19 cellular contexts compared by ENCODE assay signal in the genomic region with DNA sequence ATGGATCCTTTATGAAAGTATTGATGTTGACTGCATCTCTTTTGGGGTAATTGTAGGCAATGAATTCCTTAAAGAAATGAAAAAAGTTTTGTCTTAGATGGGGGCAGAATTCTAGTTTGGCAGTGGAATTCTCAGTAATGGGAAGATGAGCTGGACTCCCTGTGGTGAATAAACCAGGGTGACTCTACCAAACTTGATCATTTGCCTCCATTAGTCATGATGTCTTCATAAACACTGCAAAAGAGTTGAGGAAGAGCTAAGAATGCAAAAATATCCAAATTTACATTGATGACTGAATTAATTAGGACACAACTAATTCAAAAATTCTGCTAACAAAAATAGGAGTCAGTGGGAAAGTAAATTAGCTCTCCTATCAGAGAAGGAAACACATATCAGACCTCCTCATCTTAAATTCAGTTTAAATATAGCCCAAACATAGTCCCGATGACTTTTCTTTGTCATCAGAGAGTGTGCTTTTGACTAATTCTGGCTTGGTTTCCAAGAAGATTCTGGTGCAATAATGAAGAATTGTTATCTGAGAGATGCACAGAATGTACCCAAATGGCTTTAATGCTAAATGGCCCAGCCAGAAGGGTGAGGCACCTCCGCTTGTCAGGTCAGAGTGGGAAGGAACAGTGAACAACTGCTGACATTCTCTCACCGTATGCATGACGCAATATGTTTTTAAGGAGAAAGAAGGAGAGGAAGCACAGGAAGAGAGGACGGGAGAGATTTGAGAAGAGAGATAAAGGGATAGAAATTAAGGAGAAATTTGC.
A peak's percentile ranks its signal among the peaks of the same experiment; 100 is the strongest.
DNase-seq lines count a peak whose midpoint lies in the region; FAIRE-seq and TF ChIP-seq lines count a peak whose summit lies in the region.
"Had no signal": no experiment of that assay in that cellular context is flagged by ENCODE, and none has a peak within 500 bp of the region (broad histone marks: within the 10 kb centered on the region; RNA-seq: fewer than 3 reads in every experiment).

No MANE protein-coding gene starts in this region.

- POLR2A ChIA-PET in endothelial cell of umbilical vein (lab: Charles Lee): no interaction called here

- intact Hi-C loops in endothelial cell of umbilical vein (cut with micrococcal nuclease): no loop called here

- H3K36me3 ChIP-seq in endothelial cell of umbilical vein (ENCODE audit: control insufficient read depth in 2 of 2, extremely low read depth in 1 of 2, insufficient read depth in 2 of 2, low read length in 2 of 2): no peaks in the 10 kb centered on the region
- H3K36me3 ChIP-seq in osteoblast (ENCODE audit: insufficient read depth, low read length): no peaks in the 10 kb centered on the region
- H3K36me3 ChIP-seq: esophagus muscularis mucosa, heart right ventricle, SJCRH30 had no signal

- no peaks in the 10 kb centered on the region for H3K4me1 Mint-ChIP-seq in activated naive CD8-positive, alpha-beta T cell treated with anti-CD3 and anti-CD28 coated beads for 36 hours

- no peaks in the 10 kb centered on the region for H3K9me1 ChIP-seq in endothelial cell of umbilical vein (replicated peaks; ENCODE audit: control insufficient read depth, extremely low read depth, insufficient read depth, low read length)

- no peak overlapping the region for H3K4me3 Mint-ChIP-seq in activated naive CD8-positive, alpha-beta T cell treated with anti-CD3 and anti-CD28 coated beads for 36 hours
- H3K4me3 Mint-ChIP-seq: activated CD8-positive, alpha-beta T cell treated with anti-CD3 and anti-CD28 coated beads, Interleukin-2, amount 10 ng/mL, durations not matched to agents 7 days and 5 days; activated T-cell treated with anti-CD3 and anti-CD28 coated beads, Interleukin-2, amount 50 U/mL, for 24 hours had no signal

- no peaks in the 10 kb centered on the region for H4K20me1 ChIP-seq in endothelial cell of umbilical vein (replicated peaks; ENCODE audit: control insufficient read depth, extremely low read depth, insufficient read depth, low read length)
- H4K20me1 ChIP-seq in osteoblast (ENCODE audit: insufficient read depth, low read length): no peaks in the 10 kb centered on the region

- H3K9me3 ChIP-seq in endothelial cell of umbilical vein (replicated peaks; ENCODE audit: control insufficient read depth, insufficient read depth, low read length) (no peaks in the 10 kb centered on the region), osteoblast (ENCODE audit: low read depth, low read length) (no peaks in the 10 kb centered on the region)
- H3K9me3 ChIP-seq: esophagus muscularis mucosa, psoas muscle, SJCRH30 had no signal

- no peak overlapping the region for H3K9ac ChIP-seq in endothelial cell of umbilical vein (replicated peaks; ENCODE audit: extremely low read depth, insufficient read depth, low read length)

- peaks cover 4% of the 10 kb centered on the region for H3K27me3 Mint-ChIP-seq in activated naive CD8-positive, alpha-beta T cell treated with anti-CD3 and anti-CD28 coated beads for 36 hours
- H3K27me3 Mint-ChIP-seq: activated T-cell treated with anti-CD3 and anti-CD28 coated beads, Interleukin-2, amount 50 U/mL, for 24 hours had no signal

- no peak overlapping the region for H3K27ac Mint-ChIP-seq in activated naive CD8-positive, alpha-beta T cell treated with anti-CD3 and anti-CD28 coated beads for 36 hours
- H3K27ac Mint-ChIP-seq: activated CD8-positive, alpha-beta T cell treated with anti-CD3 and anti-CD28 coated beads, Interleukin-2, amount 10 ng/mL, durations not matched to agents 7 days and 5 days; activated T-cell treated with anti-CD3 and anti-CD28 coated beads, Interleukin-2, amount 50 U/mL, for 24 hours had no signal

- no peaks in the 10 kb centered on the region for H3K27me3 ChIP-seq in endothelial cell of umbilical vein (ENCODE audit: control insufficient read depth in 2 of 2, insufficient read depth in 2 of 2, low read length in 2 of 2)
- no peaks in the 10 kb centered on the region for H3K27me3 ChIP-seq in osteoblast (ENCODE audit: insufficient read depth, low read length)
- H3K27me3 ChIP-seq: esophagus muscularis mucosa, heart right ventricle, SJCRH30 had no signal

- H3K4me2 ChIP-seq in endothelial cell of umbilical vein (ENCODE audit: insufficient read depth, low read length): peak overlapping the region; percentile 48
- H3K4me2 ChIP-seq in osteoblast (ENCODE audit: insufficient read depth, low read length): peak overlapping the region; percentile 54
- H3K4me2 ChIP-seq: PC-9 had no signal

- no peak overlapping the region for H3K4me3 ChIP-seq in endothelial cell of umbilical vein (replicated peaks in 1 of 3; ENCODE audit: insufficient read depth in 1 of 3, low read depth in 1 of 3, low read length in 3 of 3)
- peak overlapping the region; percentile 5 for H3K4me3 ChIP-seq in osteoblast (ENCODE audit: insufficient read depth, low read length)
- H3K4me3 ChIP-seq: esophagus muscularis mucosa, heart right ventricle, PC-9, psoas muscle, SJCRH30 had no signal

- CTCF ChIA-PET in endothelial cell of umbilical vein (lab: Charles Lee): interaction anchor here (0.7 to 0.9 kb wide), 2 partner anchors 100 to 132 kb away, joined by 3 read pairs; no protein-coding TSS in a partner anchor

- H3K79me2 ChIP-seq in endothelial cell of umbilical vein (ENCODE audit: control insufficient read depth, insufficient read depth, low read length) (no peaks in the 10 kb centered on the region), osteoblast (ENCODE audit: insufficient read depth, low read length) (no peaks in the 10 kb centered on the region)

- BruUV-seq in endothelial cell of umbilical vein (replicated peaks; lab: Mats Ljungman, UMichigan): no TSS peak

- H3K4me1 ChIP-seq in endothelial cell of umbilical vein (ENCODE audit: control insufficient read depth, extremely low read depth, insufficient read depth, low read length): peaks cover 4% of the 10 kb centered on the region
- peaks cover 11% of the 10 kb centered on the region for H3K4me1 ChIP-seq in osteoblast (ENCODE audit: insufficient read depth, low read length)
- H3K4me1 ChIP-seq: esophagus muscularis mucosa, psoas muscle, SJCRH30 had no signal

- DNase-seq in GM03348 (ENCODE audit: low spot score) (peak; percentile 4), LHCN-M2 (ENCODE audit: low read depth) (peak; percentile 29), endothelial cell of umbilical vein (ENCODE audit: low read depth, low spot score) (peak; percentile 52), osteoblast (ENCODE audit: insufficient read length, low spot score, missing footprints) (no peak), KBM-7 (no peak), HUDEP-2 (lab: John Stamatoyannopoulos, UW; ENCODE audit: unreplicated experiment in 76 of 76) (no peak)
- no peak for DNase-seq in activated naive CD8-positive, alpha-beta T cell treated with anti-CD3 and anti-CD28 coated beads for 36 hours
- DNase-seq: activated CD8-positive, alpha-beta T cell treated with anti-CD3 and anti-CD28 coated beads, Interleukin-2, amount 10 ng/mL, durations not matched to agents 7 days and 5 days; activated naive CD4-positive, alpha-beta T cell; activated T-cell treated with anti-CD3 and anti-CD28 coated beads, Interleukin-2, amount 50 U/mL, for 24 hours; heart right ventricle; NCI-H187 treated with DMSO at 0.1 percent for 48 hours; NCI-H345; PC-9; psoas muscle; SJCRH30 had no signal

- H2AFZ ChIP-seq in endothelial cell of umbilical vein (ENCODE audit: low read depth, low read length) (peak overlapping the region; percentile 59), osteoblast (ENCODE audit: low read length) (peak overlapping the region; percentile 71)
- H2AFZ ChIP-seq: PC-9 had no signal

- no peaks in the 10 kb centered on the region for H3K36me3 Mint-ChIP-seq in activated naive CD8-positive, alpha-beta T cell treated with anti-CD3 and anti-CD28 coated beads for 36 hours

- peak; percentile 38 for FAIRE-seq in endothelial cell of umbilical vein (lab: Jason Lieb, UNC)
- FAIRE-seq: D721Med, GM18507 had no signal

- TF ChIP-seq POLR2A in endothelial cell of umbilical vein (IDR thresholded peaks at IDR 0.05; ENCODE audit: low read depth, low read length): no peak

- H3K9me3 Mint-ChIP-seq in activated naive CD8-positive, alpha-beta T cell treated with anti-CD3 and anti-CD28 coated beads for 36 hours: no peaks in the 10 kb centered on the region

- dilution Hi-C loops in endothelial cell of umbilical vein (cut with MboI; ENCODE audit: extremely low pct_ligation_motif_present, low sequenced_read_pairs): no loop called here

- TF ChIP-seq CTCF in endothelial cell of umbilical vein (IDR thresholded peaks at IDR 0.05; ENCODE audit: extremely low read depth in 1 of 2, insufficient read depth in 1 of 2, low read depth in 1 of 2, low read length in 2 of 2) (no peak), osteoblast (IDR thresholded peaks at IDR 0.05; ENCODE audit: extremely low read depth, low read depth, low read length) (no peak)

- H3K27ac ChIP-seq in endothelial cell of umbilical vein (ENCODE audit: insufficient read depth, low read depth, low read length) (no peak overlapping the region), osteoblast (ENCODE audit: low read depth, low read length) (no peak overlapping the region)
- H3K27ac ChIP-seq: esophagus muscularis mucosa, heart right ventricle, PC-9, psoas muscle, SJCRH30 had no signal

- in situ Hi-C loops in KBM-7 (cut with MboI; ENCODE audit: low pct_unique_long_range_greater_than_20kb, low sequenced_read_pairs): no loop called here

TF ChIP-seq in endothelial cell of umbilical vein, 7 proteins besides CTCF, POLR2A, EP300 and RAD21:
- no peak for TF ChIP-seq JUN (IDR thresholded peaks at IDR 0.05; ENCODE audit: borderline replicate concordance, insufficient read depth, insufficient read length, low read depth)
- no peak for TF ChIP-seq POLR2AphosphoS5 (IDR thresholded peaks at IDR 0.05; ENCODE audit: insufficient read depth, low read depth, low read length)
- TF ChIP-seq FOS (IDR thresholded peaks at IDR 0.05; ENCODE audit: borderline replicate concordance, insufficient read depth, low read length): no peak
- no peak for TF ChIP-seq GATA2 (IDR thresholded peaks at IDR 0.05; ENCODE audit: insufficient read depth, insufficient read length, low read depth, low read length)
- no peak for TF ChIP-seq EZH2 (IDR thresholded peaks at IDR 0.05; ENCODE audit: borderline replicate concordance, low read depth, low read length, severe bottlenecking)
- TF ChIP-seq MYC (IDR thresholded peaks at IDR 0.05; ENCODE audit: low read depth, low read length): no peak
- TF ChIP-seq, protein P1, sequence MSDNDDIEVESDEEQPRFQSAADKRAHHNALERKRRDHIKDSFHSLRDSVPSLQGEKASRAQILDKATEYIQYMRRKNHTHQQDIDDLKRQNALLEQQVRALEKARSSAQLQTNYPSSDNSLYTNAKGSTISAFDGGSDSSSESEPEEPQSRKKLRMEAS (IDR thresholded peaks at IDR 0.05; ENCODE audit: insufficient read depth, insufficient read length): no peak

Comparison
In these comparisons a context has a peak if more than half of its experiments do, and no peak if none do; other contexts are left out.
1. DNase-seq: peak in GM03348 (single experiment), LHCN-M2 (single experiment) and endothelial cell of umbilical vein (single experiment); none in osteoblast (single experiment), activated naive CD8-positive, alpha-beta T cell treated with anti-CD3 and anti-CD28 coated beads for 36 hours (single experiment), KBM-7 (single experiment) and HUDEP-2 (0 of 76).